Comparison of ENCODE assay signal across 10 cellular contexts in the genomic region with DNA sequence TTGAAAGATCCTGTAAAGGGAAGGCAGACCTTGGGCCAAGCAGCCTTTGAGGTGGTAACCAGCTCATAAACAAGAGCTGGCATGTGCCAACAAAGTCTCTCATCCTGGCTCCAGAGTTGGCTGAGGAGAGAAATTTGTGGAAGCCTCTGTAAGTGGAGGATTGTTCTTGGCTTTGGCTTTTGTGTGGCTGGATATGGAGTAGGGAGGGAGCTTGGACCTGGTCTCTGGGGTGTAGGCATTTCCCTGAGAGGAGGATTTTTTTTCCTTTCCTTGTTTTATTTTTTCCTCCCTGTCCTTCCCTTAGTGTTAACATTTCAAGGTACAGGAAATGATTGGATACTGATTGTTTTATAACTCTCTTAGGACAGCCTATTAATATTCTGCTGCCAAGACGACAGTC.
DNase-seq lines count a peak whose midpoint lies in the region; ATAC-seq and TF ChIP-seq lines count a peak whose summit lies in the region.
"Had no signal": no experiment of that assay in that cellular context is flagged by ENCODE, and none has a peak within 500 bp of the region (broad histone marks: within the 10 kb centered on the region; RNA-seq: fewer than 3 reads in every experiment).

No MANE protein-coding gene starts in this region.

- WGBS in urinary bladder, result 49% methylated on average over 1 of the region's 1 CpG

- intact Hi-C loops in Caco-2 (cut with micrococcal nuclease; ENCODE audit: unreplicated experiment), result loop anchor here (5.0 kb wide), 1 partner anchor 131 kb away; no protein-coding TSS in a partner anchor

- peak overlapping the region; percentile 79 for H3K27ac ChIP-seq in cingulate gyrus (ENCODE audit: low read depth, low read length)
- H3K27ac ChIP-seq in urinary bladder (ENCODE audit: low read depth), result peak overlapping the region; percentile 27

- H3K4me1 ChIP-seq in urinary bladder (ENCODE audit: insufficient read depth), result peaks cover 2% of the 10 kb centered on the region
- H3K4me1 ChIP-seq in Caco-2, result peaks cover 22% of the 10 kb centered on the region

- CTCF ChIA-PET in Caco-2 (lab: Charles Lee), result no interaction called here

- ATAC-seq in HG02981 (IDR thresholded peaks at IDR 0.05; ENCODE audit: unreplicated experiment), result no peak

- no TSS peak for BruUV-seq in Caco-2 (replicated peaks; lab: Mats Ljungman, UMichigan)

- DNase-seq in NCI-H69 (lab: John Stamatoyannopoulos, UW) (peak; percentile 63), mesothelial cell of epicardium (ENCODE audit: low spot score in 2 of 2, unreplicated experiment in 2 of 2) (no peak), Caco-2 (no peak), activated T-cell treated with anti-CD3 and anti-CD28 coated beads for 4 hours (no peak)
- DNase-seq: activated CD4-positive, alpha-beta T cell treated with anti-CD3 and anti-CD28 coated beads, Interleukin-2, amount 50 U/mL, for 1 hour; gastrocnemius medialis had no signal

- H3K36me3 ChIP-seq in urinary bladder (ENCODE audit: insufficient read depth), result no peaks in the 10 kb centered on the region
- no peaks in the 10 kb centered on the region for H3K36me3 ChIP-seq in Caco-2 (ENCODE audit: control insufficient read depth, insufficient read depth, low read length)
- H3K36me3 ChIP-seq: gastrocnemius medialis had no signal

- no peaks in the 10 kb centered on the region for H3K27me3 Mint-ChIP-seq in mesothelial cell of epicardium (ENCODE audit: low read depth)
- no peaks in the 10 kb centered on the region for H3K27me3 Mint-ChIP-seq in Caco-2 (ENCODE audit: insufficient read depth, unreplicated experiment)
- H3K27me3 Mint-ChIP-seq: natural killer cell treated with Interleukin-12 subunit alpha and Interleukin-12 subunit beta and Interleukin-15 and Interleukin-18, amount 100 ng/mL, for 72 hours had no signal

- no peaks in the 10 kb centered on the region for H3K27me3 ChIP-seq in Caco-2 (replicated peaks; ENCODE audit: control insufficient read depth, insufficient read depth, low read length)
- H3K27me3 ChIP-seq: gastrocnemius medialis had no signal

- POLR2A ChIA-PET in Caco-2 (lab: Charles Lee), result no interaction called here

- H3K9me3 Mint-ChIP-seq in mesothelial cell of epicardium, result peaks cover 4% of the 10 kb centered on the region
- no peaks in the 10 kb centered on the region for H3K9me3 Mint-ChIP-seq in Caco-2 (ENCODE audit: unreplicated experiment)
- H3K9me3 Mint-ChIP-seq: natural killer cell treated with Interleukin-12 subunit alpha and Interleukin-12 subunit beta and Interleukin-15 and Interleukin-18, amount 100 ng/mL, for 72 hours had no signal

- TF ChIP-seq CTCF in mesothelial cell of epicardium (IDR thresholded peaks at IDR 0.05; ENCODE audit: unreplicated experiment) (no peak), Caco-2 (IDR thresholded peaks at IDR 0.05; ENCODE audit: insufficient read depth in 1 of 2, low read depth in 1 of 2, low read length in 1 of 2, severe bottlenecking in 1 of 2, unreplicated experiment in 1 of 2) (no peak)

- H3K9me3 ChIP-seq in Caco-2, result no peaks in the 10 kb centered on the region
- H3K9me3 ChIP-seq: gastrocnemius medialis had no signal

- H3K4me3 Mint-ChIP-seq in mesothelial cell of epicardium (no peak overlapping the region), Caco-2 (ENCODE audit: unreplicated experiment) (no peak overlapping the region)
- H3K4me3 Mint-ChIP-seq: natural killer cell treated with Interleukin-12 subunit alpha and Interleukin-12 subunit beta and Interleukin-15 and Interleukin-18, amount 100 ng/mL, for 72 hours had no signal

- H3K4me1 Mint-ChIP-seq in mesothelial cell of epicardium, result peaks cover 50% of the 10 kb centered on the region
- H3K4me1 Mint-ChIP-seq in Caco-2 (ENCODE audit: low read depth, unreplicated experiment), result peaks cover 21% of the 10 kb centered on the region

- H3K4me3 ChIP-seq in urinary bladder (ENCODE audit: low read depth, low read length), result no peak overlapping the region
- H3K4me3 ChIP-seq in Caco-2 (ENCODE audit: low read depth, low read length), result no peak overlapping the region
- H3K4me3 ChIP-seq: gastrocnemius medialis had no signal

- H3K36me3 Mint-ChIP-seq in mesothelial cell of epicardium (peaks cover 24% of the 10 kb centered on the region), Caco-2 (ENCODE audit: insufficient read depth, unreplicated experiment) (peaks cover 5% of the 10 kb centered on the region)
- H3K36me3 Mint-ChIP-seq: natural killer cell treated with Interleukin-12 subunit alpha and Interleukin-12 subunit beta and Interleukin-15 and Interleukin-18, amount 100 ng/mL, for 72 hours had no signal

- peak overlapping the region; percentile 92 for H3K27ac Mint-ChIP-seq in mesothelial cell of epicardium
- H3K27ac Mint-ChIP-seq in Caco-2 (ENCODE audit: unreplicated experiment), result no peak overlapping the region
